Comparison of ENCODE assay signal across 2 cellular contexts in genomic region chr2:74538881-74539339, GRCh38.
TF ChIP-seq lines count a peak whose summit lies in the region.

No MANE protein-coding gene starts in this region.

TF ChIP-seq in IMR-90, 13 proteins besides CTCF, POLR2A, EP300 and RAD21:
- peak; percentile 83 for TF ChIP-seq CEBPB (IDR thresholded peaks at IDR 0.05; ENCODE audit: low read depth, low read length)
- no peak for TF ChIP-seq USF2 (IDR thresholded peaks at IDR 0.05; ENCODE audit: low read depth, low read length)

TF ChIP-seq in H1, 55 proteins besides CTCF, POLR2A, EP300 and RAD21:
- TF ChIP-seq EGR1 (IDR thresholded peaks at IDR 0.05; ENCODE audit: borderline replicate concordance, low read depth, low read length) (no peak), RFX5 (IDR thresholded peaks at IDR 0.05; ENCODE audit: borderline replicate concordance, low read depth, low read length) (no peak), CEBPB (IDR thresholded peaks at IDR 0.05; ENCODE audit: low read depth, low read length) (peak; percentile 90), E2F6 (IDR thresholded peaks at IDR 0.05) (no peak)
TF ChIP-seq in H1: peak in this region for 1.
